In the genomic region with DNA sequence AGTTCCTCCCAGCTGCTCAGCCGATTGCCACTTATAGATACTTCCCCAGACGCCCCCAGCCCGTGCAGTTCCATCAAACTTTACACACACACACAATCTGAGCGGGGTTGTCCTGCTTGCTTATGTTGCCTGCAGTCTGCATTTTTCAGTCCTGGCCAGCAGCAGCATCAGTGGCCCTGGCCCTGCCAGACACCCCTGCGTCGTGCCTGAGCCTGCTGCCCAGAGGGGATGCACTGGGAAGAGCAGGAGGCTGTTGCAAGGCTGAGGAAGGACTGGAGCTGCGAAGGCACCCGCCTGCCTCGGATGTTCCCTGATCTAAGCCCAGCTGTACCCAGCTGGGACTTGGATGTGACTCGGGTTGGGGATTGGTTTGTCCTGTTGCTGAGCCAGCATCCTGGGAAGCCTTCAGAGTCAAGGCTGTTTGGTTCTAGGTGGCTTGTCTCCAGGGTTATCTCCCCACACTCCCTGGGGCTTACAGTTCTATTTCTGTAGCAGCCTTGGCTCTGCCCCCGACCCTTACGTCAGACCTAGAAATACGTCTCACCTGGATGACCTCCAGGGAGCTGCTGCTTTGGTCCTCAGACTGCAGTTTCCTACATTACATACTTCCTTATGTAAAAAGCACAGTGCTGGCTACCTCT, we compare ENCODE assay signal across 10 cellular contexts. TPM values are rescaled to one million over a fixed set of nuclear protein-coding genes. Genes with fewer than 3 reads are reported as not detected.
DNase-seq lines count a peak whose midpoint lies in the region; ATAC-seq and TF ChIP-seq lines count a peak whose summit lies in the region.
"Had no signal": no experiment of that assay in that cellular context is flagged by ENCODE, and none has a peak within 500 bp of the region (broad histone marks: within the 10 kb centered on the region; RNA-seq: fewer than 3 reads in every experiment).

No MANE protein-coding gene starts in this region.

- no peaks in the 10 kb centered on the region for H3K36me3 Mint-ChIP-seq in stimulated activated naive B cell treated with anti-CD40 and anti-IgM and Interleukin-4, amounts not matched to agents 10 μg/mL and 1 μg/mL and 100 μg/mL, for 72 hours

- H3K27me3 ChIP-seq in MG63 (no peaks in the 10 kb centered on the region), left lung (no peaks in the 10 kb centered on the region)

- peak; percentile 56 for ATAC-seq in left lung
- peak; percentile 73 to 81 for ATAC-seq in stimulated activated naive B cell treated with anti-CD40 and anti-IgM and Interleukin-4, amounts not matched to agents 10 μg/mL and 1 μg/mL and 100 μg/mL, for 72 hours (replicated peaks)
- no peak for ATAC-seq in GM19463 (IDR thresholded peaks at IDR 0.05; ENCODE audit: unreplicated experiment)

- peaks cover 18 to 20% of the 10 kb centered on the region in 2 donors for H3K4me1 Mint-ChIP-seq in stimulated activated naive B cell treated with anti-CD40 and anti-IgM and Interleukin-4, amounts not matched to agents 10 μg/mL and 1 μg/mL and 100 μg/mL, for 72 hours

- intact Hi-C loops in left lung (cut with DNase I) = no loop called here

- H3K27ac Mint-ChIP-seq in stimulated activated naive B cell treated with anti-CD40 and anti-IgM and Interleukin-4, amounts not matched to agents 10 μg/mL and 1 μg/mL and 100 μg/mL, for 72 hours = no peak overlapping the region
- H3K27ac Mint-ChIP-seq: activated CD4-positive, alpha-beta T cell treated with anti-CD3 and anti-CD28 coated beads, Interleukin-2, amount 10 ng/mL, durations not matched to agents 7 days and 5 days had no signal

- no peaks in the 10 kb centered on the region for H3K4me1 ChIP-seq in left lung

- H3K27me3 Mint-ChIP-seq in stimulated activated naive B cell treated with anti-CD40 and anti-IgM and Interleukin-4, amounts not matched to agents 10 μg/mL and 1 μg/mL and 100 μg/mL, for 72 hours = peaks cover under 1 to 10% of the 10 kb centered on the region in 2 donors

- no peaks in the 10 kb centered on the region for H3K36me3 ChIP-seq in MG63
- H3K36me3 ChIP-seq in left lung = no peaks in the 10 kb centered on the region

- DNase-seq in MG63 (peak; percentile 67), cardiac fibroblast (ENCODE audit: low read depth in 2 of 2) (peak; percentile 9 to 67), left lung (no peak), CD1c-positive myeloid dendritic cell (ENCODE audit: extremely low spot score) (no peak), NCI-H146 (lab: John Stamatoyannopoulos, UW) (no peak)
- DNase-seq in stimulated activated naive B cell treated with anti-CD40 and anti-IgM and Interleukin-4, amounts not matched to agents 10 μg/mL and 1 μg/mL and 100 μg/mL, for 72 hours = peak; percentile 18
- DNase-seq: activated CD4-positive, alpha-beta T cell treated with anti-CD3 and anti-CD28 coated beads, Interleukin-2, amount 10 ng/mL, durations not matched to agents 7 days and 5 days; DMS 273 treated with DMSO at 0.1 percent for 48 hours; KG1 had no signal

- TF ChIP-seq CTCF in cardiac fibroblast (IDR thresholded peaks at IDR 0.05; ENCODE audit: low read depth, low read length) (no peak), left lung (IDR thresholded peaks at IDR 0.05) (no peak)

- H3K9me3 Mint-ChIP-seq in stimulated activated naive B cell treated with anti-CD40 and anti-IgM and Interleukin-4, amounts not matched to agents 10 μg/mL and 1 μg/mL and 100 μg/mL, for 72 hours = no peaks in the 10 kb centered on the region
- H3K9me3 Mint-ChIP-seq: activated CD4-positive, alpha-beta T cell treated with anti-CD3 and anti-CD28 coated beads, Interleukin-2, amount 10 ng/mL, durations not matched to agents 7 days and 5 days had no signal

- H3K9me3 ChIP-seq in MG63 = no peaks in the 10 kb centered on the region
- H3K9me3 ChIP-seq in left lung = no peaks in the 10 kb centered on the region

- no peak overlapping the region for H3K4me3 Mint-ChIP-seq in stimulated activated naive B cell treated with anti-CD40 and anti-IgM and Interleukin-4, amounts not matched to agents 10 μg/mL and 1 μg/mL and 100 μg/mL, for 72 hours
- H3K4me3 Mint-ChIP-seq: activated CD4-positive, alpha-beta T cell treated with anti-CD3 and anti-CD28 coated beads, Interleukin-2, amount 10 ng/mL, durations not matched to agents 7 days and 5 days had no signal

- no peak overlapping the region for H3K4me3 ChIP-seq in MG63
- H3K4me3 ChIP-seq in cardiac fibroblast (replicated peaks in 1 of 2; ENCODE audit: low read depth in 2 of 2, low read length in 2 of 2) = no peak overlapping the region
- H3K4me3 ChIP-seq in left lung = no peak overlapping the region

- H3K27ac ChIP-seq in left lung = no peak overlapping the region

RNA-seq across cellular contexts. Expression of gene MAN1C1, which starts 42.3 kb away (rescaled TPM):
- 0.26 TPM in 1 of 2 replicates, not detected in the other for total RNA-seq in MG63 (2014; rRNA removed; shearing (Covaris generic); ENCODE audit: low replicate concordance)
- 10 to 100 TPM; 15.3 to 20.3 TPM for total RNA-seq in left lung

Comparison
In these comparisons a context has a peak if more than half of its experiments do, and no peak if none do; other contexts are left out.
1. DNase-seq: peak in MG63 (single experiment), cardiac fibroblast (2 of 2) and stimulated activated naive B cell treated with anti-CD40 and anti-IgM and Interleukin-4, amounts not matched to agents 10 μg/mL and 1 μg/mL and 100 μg/mL, for 72 hours (single experiment); none in left lung (0 of 2), CD1c-positive myeloid dendritic cell (single experiment) and NCI-H146 (single experiment).
2. RNA of gene MAN1C1, which starts 42.3 kb away (total RNA-seq): 15.3 to 20.3 TPM in left lung; 0.26 TPM in MG63; every median in the first group is over 10 times any median in the second.